ENCODE assay signal across 34 cellular contexts in genomic region chr2:863732-864450, GRCh38.
"Had no signal": no experiment of that assay in that cellular context is flagged by ENCODE, and none has a peak within 500 bp of the region (broad histone marks: within the 10 kb centered on the region; RNA-seq: fewer than 3 reads in every experiment).

No MANE protein-coding gene starts in this region.

- H3K27ac ChIP-seq: ascending aorta, body of pancreas, Peyer's patch, RWPE1, SJCRH30 had no signal

- H3K4me1 ChIP-seq: ascending aorta, body of pancreas, Peyer's patch had no signal

- FAIRE-seq: bronchial epithelial cell had no signal

- H3K27ac Mint-ChIP-seq: activated CD8-positive, alpha-beta memory T cell treated with anti-CD3 and anti-CD28 coated beads, Interleukin-2, amount 10 ng/mL, durations not matched to agents 7 days and 5 days; activated CD8-positive, alpha-beta T cell treated with anti-CD3 and anti-CD28 coated beads, Interleukin-2, amount 10 ng/mL, durations not matched to agents 7 days and 5 days; activated naive CD4-positive, alpha-beta T cell treated with anti-CD3 and anti-CD28 coated beads, Interleukin-2, amount 50 U/mL, for 72 hours; activated naive CD8-positive, alpha-beta T cell treated with anti-CD3 and anti-CD28 coated beads, Interleukin-2, amount 50 U/mL, for 24 hours had no signal

- DNase-seq: activated CD4-positive, alpha-beta T cell treated with anti-CD3 and anti-CD28 coated beads for 4 hours; activated CD4-positive, alpha-beta T cell treated with anti-CD3 and anti-CD28 coated beads, Interleukin-2, amount 50 U/mL, for 4 hours; activated CD8-positive, alpha-beta T cell treated with anti-CD3 and anti-CD28 coated beads, Interleukin-2, amount 10 ng/mL, durations not matched to agents 7 days and 5 days; activated naive CD4-positive, alpha-beta T cell treated with Interleukin-2 at 50 U/mL for 16 hours; activated naive CD8-positive, alpha-beta T cell treated with anti-CD3 and anti-CD28 coated beads, Interleukin-2, amount 50 U/mL, for 24 hours; activated T-cell treated with anti-CD3 and anti-CD28 coated beads, Interleukin-2, amount 50 U/mL, for 4 hours; amniotic stem cell; body of pancreas; central memory CD4-positive, alpha-beta T cell; MG63; MV-4-11; NCI-H1092 treated with DMSO at 0.1 percent for 48 hours; NCI-H1417 treated with DMSO at 0.1 percent for 48 hours; NCI-H1694; NCI-H2029; NCI-H2107; NCI-H2171 treated with DMSO at 0.1 percent for 48 hours; NCI-H345; NCI-H510A; NCI-H526 treated with DMSO at 0.1 percent for 48 hours; NCI-H82; NK-92 treated with Interleukin-12 subunit alpha and Interleukin-12 subunit beta, amount 100 ng/mL, for 24 hours; OCI-M1; Peyer's patch; Right ventricle myocardium superior; SJCRH30; SK-N-SH; T-helper 1 cell had no signal

- H3K27me3 Mint-ChIP-seq: activated CD8-positive, alpha-beta memory T cell treated with anti-CD3 and anti-CD28 coated beads, Interleukin-2, amount 10 ng/mL, durations not matched to agents 7 days and 5 days; activated naive CD8-positive, alpha-beta T cell treated with anti-CD3 and anti-CD28 coated beads, Interleukin-2, amount 50 U/mL, for 24 hours had no signal

- H3K4me2 ChIP-seq: SK-N-SH had no signal

- H3K9ac ChIP-seq: SK-N-SH had no signal

- H3K9me3 ChIP-seq: ascending aorta, body of pancreas, MG63, Peyer's patch, SJCRH30, SK-N-SH had no signal

- H3K36me3 ChIP-seq: ascending aorta, MG63, Peyer's patch, SJCRH30 had no signal

- H3K4me3 Mint-ChIP-seq: activated CD8-positive, alpha-beta memory T cell treated with anti-CD3 and anti-CD28 coated beads, Interleukin-2, amount 10 ng/mL, durations not matched to agents 7 days and 5 days; activated CD8-positive, alpha-beta T cell treated with anti-CD3 and anti-CD28 coated beads, Interleukin-2, amount 10 ng/mL, durations not matched to agents 7 days and 5 days; activated naive CD8-positive, alpha-beta T cell treated with anti-CD3 and anti-CD28 coated beads, Interleukin-2, amount 50 U/mL, for 24 hours; activated T-cell treated with anti-CD3 and anti-CD28 coated beads, Interleukin-2, amount 50 U/mL, for 4 hours had no signal

- H3K36me3 Mint-ChIP-seq: activated CD8-positive, alpha-beta memory T cell treated with anti-CD3 and anti-CD28 coated beads, Interleukin-2, amount 10 ng/mL, durations not matched to agents 7 days and 5 days; activated naive CD4-positive, alpha-beta T cell treated with anti-CD3 and anti-CD28 coated beads, Interleukin-2, amount 50 U/mL, for 72 hours had no signal

- H3K4me3 ChIP-seq: ascending aorta, body of pancreas, MG63, Peyer's patch, SJCRH30 had no signal

- H3K9me3 Mint-ChIP-seq: activated naive CD4-positive, alpha-beta T cell treated with anti-CD3 and anti-CD28 coated beads, Interleukin-2, amount 50 U/mL, for 72 hours; activated naive CD8-positive, alpha-beta T cell treated with anti-CD3 and anti-CD28 coated beads, Interleukin-2, amount 50 U/mL, for 24 hours; activated T-cell treated with anti-CD3 and anti-CD28 coated beads, Interleukin-2, amount 50 U/mL, for 4 hours had no signal

- H3K4me1 Mint-ChIP-seq: activated CD8-positive, alpha-beta memory T cell treated with anti-CD3 and anti-CD28 coated beads, Interleukin-2, amount 10 ng/mL, durations not matched to agents 7 days and 5 days; activated naive CD8-positive, alpha-beta T cell treated with anti-CD3 and anti-CD28 coated beads, Interleukin-2, amount 50 U/mL, for 24 hours had no signal

- H3K27me3 ChIP-seq: ascending aorta, body of pancreas, MG63, Peyer's patch, SJCRH30 had no signal

- ATAC-seq: activated CD4-positive, CD25-positive, alpha-beta regulatory T cell treated with anti-CD3 and anti-CD28 coated beads, Interleukin-2, amount 50 U/mL, for 24 hours; activated CD8-positive, alpha-beta memory T cell treated with anti-CD3 and anti-CD28 coated beads, Interleukin-2, amount 10 ng/mL, durations not matched to agents 7 days and 5 days; activated CD8-positive, alpha-beta T cell treated with anti-CD3 and anti-CD28 coated beads, Interleukin-2, amount 10 ng/mL, durations not matched to agents 7 days and 5 days; activated naive CD4-positive, alpha-beta T cell treated with anti-CD3 and anti-CD28 coated beads, Interleukin-2, amount 50 U/mL, for 72 hours; activated naive CD8-positive, alpha-beta T cell treated with anti-CD3 and anti-CD28 coated beads, Interleukin-2, amount 50 U/mL, for 24 hours; activated T-cell treated with anti-CD3 and anti-CD28 coated beads, Interleukin-2, amount 50 U/mL, for 4 hours; body of pancreas had no signal
